Comparison of ENCODE assay signal across 9 cellular contexts in genomic region chr18:44098551-44099098, GRCh38.
DNase-seq lines count a peak whose midpoint lies in the region; ATAC-seq, FAIRE-seq and TF ChIP-seq lines count a peak whose summit lies in the region.
"Had no signal": no experiment of that assay in that cellular context is flagged by ENCODE, and none has a peak within 500 bp of the region (broad histone marks: within the 10 kb centered on the region; RNA-seq: fewer than 3 reads in every experiment).

No MANE protein-coding gene starts in this region.

- no peak overlapping the region for H4K91ac ChIP-seq in trophoblast cell (ENCODE audit: low read depth, low read length)

- H3K79me2 ChIP-seq in trophoblast cell (ENCODE audit: control insufficient read depth, insufficient read depth, low read length, poor library complexity), result no peaks in the 10 kb centered on the region

- H3K9me3 Mint-ChIP-seq in natural killer cell treated with Interleukin-12 subunit alpha and Interleukin-12 subunit beta and Interleukin-15 and Interleukin-18, amount 100 ng/mL, for 72 hours, result no peaks in the 10 kb centered on the region

- H3K4me3 ChIP-seq in GM12875 (ENCODE audit: low read depth, low read length) (no peak overlapping the region), bronchial epithelial cell (ENCODE audit: low read depth, low read length) (no peak overlapping the region), trophoblast cell (ENCODE audit: low read depth, low read length) (no peak overlapping the region), lower leg skin (ENCODE audit: low read depth, poor library complexity, severe bottlenecking) (no peak overlapping the region)

- H3K27ac ChIP-seq in trophoblast cell (ENCODE audit: low read depth, low read length), result no peak overlapping the region

- no peak overlapping the region for H2AK5ac ChIP-seq in trophoblast cell (ENCODE audit: low read length)

- H2BK5ac ChIP-seq in trophoblast cell (ENCODE audit: low read depth, low read length, poor library complexity), result no peak overlapping the region

- no CpG with 5 or more reads among the region's 4 CpGs for WGBS in trophoblast cell (ENCODE audit: extremely low coverage, insufficient coverage, insufficient read length)
- WGBS in lower leg skin, 2 donors, result 54 to 97% methylated on average over 4 of the region's 4 CpGs

- H4K12ac ChIP-seq in trophoblast cell (ENCODE audit: low read depth, low read length), result no peak overlapping the region

- H3K27me3 ChIP-seq in bronchial epithelial cell (ENCODE audit: control insufficient read depth, insufficient read depth, low read length) (no peaks in the 10 kb centered on the region), trophoblast cell (ENCODE audit: insufficient read depth, low read length) (no peaks in the 10 kb centered on the region)

- H3K14ac ChIP-seq in trophoblast cell (ENCODE audit: low read length), result no peak overlapping the region

- peak overlapping the region; percentile 77 for H2AFZ ChIP-seq in trophoblast cell (ENCODE audit: insufficient read depth, low read length, poor library complexity)

- intact Hi-C loops in lower leg skin (cut with DNase I; ENCODE audit: low total_unique reads), result no loop called here

- no peak overlapping the region for H3K23ac ChIP-seq in trophoblast cell (ENCODE audit: low read length)

- peaks cover 0 to 16% of the 10 kb centered on the region in 2 donors for H3K27me3 Mint-ChIP-seq in natural killer cell treated with Interleukin-12 subunit alpha and Interleukin-12 subunit beta and Interleukin-15 and Interleukin-18, amount 100 ng/mL, for 72 hours

- H3K9me3 ChIP-seq in trophoblast cell (ENCODE audit: insufficient read depth, low read depth, low read length), result peaks cover 12% of the 10 kb centered on the region

- no peaks in the 10 kb centered on the region for H3K79me1 ChIP-seq in trophoblast cell (ENCODE audit: low read length)

- no peaks in the 10 kb centered on the region for H3K4me1 ChIP-seq in trophoblast cell (ENCODE audit: control insufficient read depth in 1 of 2, insufficient read depth in 2 of 2, low read length in 2 of 2)

- no peak overlapping the region for H4K8ac ChIP-seq in trophoblast cell (ENCODE audit: low read depth, low read length)

- H3K36me3 ChIP-seq in bronchial epithelial cell (ENCODE audit: control insufficient read depth, insufficient read depth, low read length), result no peaks in the 10 kb centered on the region
- H3K36me3 ChIP-seq in trophoblast cell (ENCODE audit: control insufficient read depth in 1 of 2, insufficient read depth in 2 of 2, low read length in 2 of 2), result no peaks in the 10 kb centered on the region

- no peak overlapping the region for H3K4me2 ChIP-seq in trophoblast cell (ENCODE audit: low read length)

- TF ChIP-seq CTCF in GM12875 (IDR thresholded peaks at IDR 0.05; ENCODE audit: borderline replicate concordance, insufficient read depth, low read depth, low read length) (peak; percentile 29; the same call in 1 of the 2 replicates), bronchial epithelial cell (IDR thresholded peaks at IDR 0.05; ENCODE audit: insufficient read depth, low read length, severe bottlenecking) (peak; percentile 36), lower leg skin (IDR thresholded peaks at IDR 0.05) (no peak)

- peaks cover 5 to 16% of the 10 kb centered on the region in 2 donors for H3K4me1 Mint-ChIP-seq in natural killer cell treated with Interleukin-12 subunit alpha and Interleukin-12 subunit beta and Interleukin-15 and Interleukin-18, amount 100 ng/mL, for 72 hours (ENCODE audit: low read depth in 2 of 2)

- no peak for FAIRE-seq in bronchial epithelial cell (lab: Jason Lieb, UNC)
- no peak for FAIRE-seq in H54 (lab: Jason Lieb, UNC)

- no peak overlapping the region for H3K9ac ChIP-seq in trophoblast cell (ENCODE audit: low read length)

- no peak overlapping the region for H3K4ac ChIP-seq in trophoblast cell (ENCODE audit: low read depth, low read length)

- TF ChIP-seq POLR2A in H54 (IDR thresholded peaks at IDR 0.05; ENCODE audit: low read depth, low read length), result no peak
- no peak for TF ChIP-seq POLR2A in lower leg skin (IDR thresholded peaks at IDR 0.05)

- no peak for ATAC-seq in natural killer cell treated with Interleukin-12 subunit alpha and Interleukin-12 subunit beta and Interleukin-15 and Interleukin-18, amount 100 ng/mL, for 72 hours

- peaks cover 4% of the 10 kb centered on the region for H3K36me3 Mint-ChIP-seq in natural killer cell treated with Interleukin-12 subunit alpha and Interleukin-12 subunit beta and Interleukin-15 and Interleukin-18, amount 100 ng/mL, for 72 hours

- peak overlapping the region in 1 of 2 donors; percentile 25 for H3K27ac Mint-ChIP-seq in natural killer cell treated with Interleukin-12 subunit alpha and Interleukin-12 subunit beta and Interleukin-15 and Interleukin-18, amount 100 ng/mL, for 72 hours

- H3K18ac ChIP-seq in trophoblast cell (ENCODE audit: low read length), result no peak overlapping the region

- H2BK120ac ChIP-seq in trophoblast cell (ENCODE audit: insufficient read depth, low read length, poor library complexity), result no peak overlapping the region

- H2BK12ac ChIP-seq in trophoblast cell (ENCODE audit: low read length), result no peak overlapping the region

- no peak overlapping the region for H3K4me3 Mint-ChIP-seq in natural killer cell treated with Interleukin-12 subunit alpha and Interleukin-12 subunit beta and Interleukin-15 and Interleukin-18, amount 100 ng/mL, for 72 hours

- peak; percentile 41 for DNase-seq in NAMALWA (ENCODE audit: low spot score)
- peak; percentile 30 for DNase-seq in bronchial epithelial cell (ENCODE audit: low read depth)
- DNase-seq in trophoblast cell, result peak; percentile 4 to 53
- DNase-seq in natural killer cell treated with Interleukin-12 subunit alpha and Interleukin-12 subunit beta and Interleukin-15 and Interleukin-18, amount 100 ng/mL, for 72 hours (ENCODE audit: low spot score), result no peak
- DNase-seq in H54 (ENCODE audit: insufficient read length, low spot score), result no peak
- no peak for DNase-seq in lower leg skin (ENCODE audit: low spot score in 2 of 2)
- no peak for DNase-seq in HCEC 1CT
- DNase-seq: midbrain had no signal

Comparison
In these comparisons a context has a peak if more than half of its experiments do, and no peak if none do; other contexts are left out.
1. CTCF ChIP-seq: peak in GM12875 (single experiment) and bronchial epithelial cell (single experiment); none in lower leg skin (0 of 3).
2. DNase-seq: peak in NAMALWA (single experiment), bronchial epithelial cell (single experiment) and trophoblast cell (2 of 2); none in natural killer cell treated with Interleukin-12 subunit alpha and Interleukin-12 subunit beta and Interleukin-15 and Interleukin-18, amount 100 ng/mL, for 72 hours (single experiment), H54 (single experiment), lower leg skin (0 of 2) and HCEC 1CT (single experiment).